1 cellular context compared by ENCODE assay signal in genomic region chr10:6741561-6741960, GRCh38.
TF ChIP-seq lines count a peak whose summit lies in the region.

No MANE protein-coding gene starts in this region.

TF ChIP-seq in SK-N-SH treated with all-trans-retinoic acid at 6 μM for 48 hours, 23 proteins besides CTCF, POLR2A, EP300 and RAD21:
- TF ChIP-seq CREB5 (CRISPR knock-in tag; IDR thresholded peaks at IDR 0.05; ENCODE audit: low read depth): no peak
- TF ChIP-seq ESRRG (CRISPR knock-in tag; IDR thresholded peaks at IDR 0.05): no peak
- no peak for TF ChIP-seq ZNF8 (CRISPR knock-in tag; IDR thresholded peaks at IDR 0.05)
- TF ChIP-seq POU6F1 (CRISPR knock-in tag; IDR thresholded peaks at IDR 0.05; ENCODE audit: borderline replicate concordance, low read depth): no peak
- no peak for TF ChIP-seq GLIS3 (CRISPR knock-in tag; IDR thresholded peaks at IDR 0.05)
- TF ChIP-seq ZFP30 (CRISPR knock-in tag; IDR thresholded peaks at IDR 0.05): no peak
- no peak for TF ChIP-seq ISL1 (CRISPR knock-in tag; IDR thresholded peaks at IDR 0.05)
- TF ChIP-seq TOX (CRISPR knock-in tag; IDR thresholded peaks at IDR 0.05; ENCODE audit: borderline replicate concordance): no peak
- no peak for TF ChIP-seq SNAI2 (CRISPR knock-in tag; IDR thresholded peaks at IDR 0.05)
- no peak for TF ChIP-seq PATZ1 (CRISPR knock-in tag; IDR thresholded peaks at IDR 0.05; ENCODE audit: borderline replicate concordance)
- no peak for TF ChIP-seq OSR1 (CRISPR knock-in tag; IDR thresholded peaks at IDR 0.05)
- no peak for TF ChIP-seq TCF4 (CRISPR knock-in tag; IDR thresholded peaks at IDR 0.05; ENCODE audit: borderline replicate concordance)
- TF ChIP-seq ZNF70 (CRISPR knock-in tag; IDR thresholded peaks at IDR 0.05): no peak
- TF ChIP-seq ZFP3 (CRISPR knock-in tag; IDR thresholded peaks at IDR 0.05): no peak
- TF ChIP-seq ZC3H10 (CRISPR knock-in tag; IDR thresholded peaks at IDR 0.05): no peak
- TF ChIP-seq ARNTL (CRISPR knock-in tag; IDR thresholded peaks at IDR 0.05; ENCODE audit: borderline replicate concordance, low read depth): no peak
- no peak for TF ChIP-seq PPARA (CRISPR knock-in tag; IDR thresholded peaks at IDR 0.05; ENCODE audit: borderline replicate concordance)
- TF ChIP-seq RARB (CRISPR knock-in tag; IDR thresholded peaks at IDR 0.05): no peak
- no peak for TF ChIP-seq TSHZ2 (CRISPR knock-in tag; IDR thresholded peaks at IDR 0.05)
